Comparison of ENCODE assay signal across 2 cellular contexts in genomic region chr17:78110363-78111011, GRCh38.
TF ChIP-seq lines count a peak whose summit lies in the region.

No MANE protein-coding gene starts in this region.

TF ChIP-seq in GM12878, 131 proteins besides CTCF, POLR2A, EP300 and RAD21:
- TF ChIP-seq ATF2 (IDR thresholded peaks at IDR 0.05; ENCODE audit: low read length) (no peak), ZSCAN29 (IDR thresholded peaks at IDR 0.05) (no peak), SPI1 (IDR thresholded peaks at IDR 0.05; ENCODE audit: borderline replicate concordance, insufficient read depth, low read depth, low read length) (no peak), SREBF1 (IDR thresholded peaks at IDR 0.05; ENCODE audit: low read length) (no peak)
TF ChIP-seq in GM12878: peak in this region for 0.

TF ChIP-seq in HepG2, 621 proteins besides CTCF, POLR2A, EP300 and RAD21:
- TF ChIP-seq AGO2 (optimal IDR thresholded peaks at IDR 0.05; ENCODE audit: low read depth, low read length) (peak; percentile 62), KAT2B (IDR thresholded peaks at IDR 0.05; ENCODE audit: borderline replicate concordance, low read depth, low read length) (no peak), ZNF839 (CRISPR knock-in tag; IDR thresholded peaks at IDR 0.05; ENCODE audit: borderline replicate concordance) (no peak), BATF2 (CRISPR knock-in tag; IDR thresholded peaks at IDR 0.05) (0 out of 2 replicates have a peak, but pooled peaks have one; percentile 26), LCORL (IDR thresholded peaks at IDR 0.05) (no peak), LCORL (CRISPR knock-in tag; IDR thresholded peaks at IDR 0.05) (no peak), XRCC5 (optimal IDR thresholded peaks at IDR 0.05; ENCODE audit: low read length) (no peak), ISX (CRISPR knock-in tag; conservative IDR thresholded peaks at IDR 0.05) (no peak), ATF7-NPFF (CRISPR knock-in tag; IDR thresholded peaks at IDR 0.05; ENCODE audit: low read depth) (no peak), DRAP1 (CRISPR knock-in tag; IDR thresholded peaks at IDR 0.05) (no peak), POLR2AphosphoS5 (IDR thresholded peaks at IDR 0.05; ENCODE audit: low read depth, low read length) (0 out of 2 replicates have a peak, but pooled peaks have one; percentile 4), ZC3H13 (CRISPR knock-in tag; IDR thresholded peaks at IDR 0.05) (peak; percentile 88; the same call in 1 of the 2 replicates)
